8 cellular contexts compared by ENCODE assay signal in the genomic region with DNA sequence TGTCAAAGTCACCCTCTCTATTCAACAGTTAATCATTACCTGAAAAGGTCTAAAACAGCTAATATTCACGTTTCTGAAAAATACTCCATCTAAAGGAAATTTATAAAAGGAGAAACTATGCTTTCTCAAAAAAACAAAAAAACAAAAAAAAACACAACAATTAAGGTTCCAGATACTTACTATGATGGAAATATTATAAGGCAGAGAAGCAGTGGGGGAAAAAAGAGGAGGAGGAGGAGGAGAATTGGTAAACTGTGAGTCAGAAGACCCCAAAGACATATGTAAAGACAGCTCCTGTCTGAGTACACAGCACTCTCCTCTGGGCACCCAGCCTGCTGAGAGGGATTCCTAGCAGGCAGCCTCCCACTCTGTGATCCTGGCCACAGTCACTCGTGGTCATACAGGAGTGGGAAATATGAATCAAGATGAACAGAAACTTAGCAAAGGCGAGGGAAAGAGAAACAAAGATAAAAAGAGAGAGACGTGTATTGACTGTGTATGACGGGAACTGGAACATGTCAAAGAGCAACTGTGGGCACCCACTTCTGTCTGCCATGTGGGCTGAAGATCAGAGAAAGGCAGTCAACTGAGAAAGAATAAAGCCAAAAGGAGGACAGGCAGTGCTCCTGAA. TPM values are rescaled to one million over a fixed set of nuclear protein-coding genes. Genes with fewer than 3 reads are reported as not detected.
DNase-seq lines count a peak whose midpoint lies in the region; ATAC-seq and TF ChIP-seq lines count a peak whose summit lies in the region.

No MANE protein-coding gene starts in this region.

- H3K4me2 ChIP-seq in DND-41 (ENCODE audit: insufficient read depth, low read length) (no peak overlapping the region), GM23248 (ENCODE audit: unreplicated experiment) (no peak overlapping the region)

- H3K4me1 Mint-ChIP-seq in memory B cell (peaks cover 15% of the 10 kb centered on the region), mesothelial cell of epicardium (peaks cover 1% of the 10 kb centered on the region)

- H3K4me3 ChIP-seq in DND-41 (ENCODE audit: low read depth in 1 of 2, low read length in 2 of 2) (no peak overlapping the region), GM23248 (no peak overlapping the region)

- no peaks in the 10 kb centered on the region for H3K4me1 ChIP-seq in DND-41 (ENCODE audit: insufficient read depth, low read length)
- H3K4me1 ChIP-seq in GM23248 (ENCODE audit: insufficient read depth): peaks cover 2% of the 10 kb centered on the region; the same call in 1 of the 2 replicates

- H3K27me3 ChIP-seq in DND-41 (ENCODE audit: insufficient read depth, low read length, poor library complexity) (no peaks in the 10 kb centered on the region), GM23248 (replicated peaks; ENCODE audit: insufficient read depth) (no peaks in the 10 kb centered on the region)

- H3K9me3 Mint-ChIP-seq in memory B cell: no peaks in the 10 kb centered on the region
- peaks cover 5% of the 10 kb centered on the region for H3K9me3 Mint-ChIP-seq in mesothelial cell of epicardium

- H3K27ac ChIP-seq in DND-41 (ENCODE audit: low read length): no peak overlapping the region
- H3K27ac ChIP-seq in GM23248: no peak overlapping the region

- peaks cover 15% of the 10 kb centered on the region; the same call in 1 of the 2 replicates for H4K20me1 ChIP-seq in DND-41 (ENCODE audit: insufficient read depth, low read length)
- H4K20me1 ChIP-seq in GM23248 (ENCODE audit: insufficient read depth): no peaks in the 10 kb centered on the region

- H3K27me3 Mint-ChIP-seq in memory B cell (no peaks in the 10 kb centered on the region), mesothelial cell of epicardium (ENCODE audit: low read depth) (no peaks in the 10 kb centered on the region)

- ATAC-seq in DND-41 (ENCODE audit: insufficient read depth, low read depth) (peak; percentile 37; the same call in 1 of the 3 replicates), memory B cell (ENCODE audit: low read depth) (no peak)

- peaks cover 93% of the 10 kb centered on the region for H3K79me2 ChIP-seq in DND-41 (ENCODE audit: insufficient read depth, low read length)
- peaks cover 97% of the 10 kb centered on the region for H3K79me2 ChIP-seq in GM23248 (ENCODE audit: insufficient read depth)

- WGBS in GM23248 (ENCODE audit: low coverage in 1 of 2, low lambda C conversion rate in 2 of 2, missing lambda C conversion rate in 2 of 2), 2 experiments: 60 to 62% methylated on average over 5 of the region's 5 CpGs

- H3K36me3 Mint-ChIP-seq in memory B cell (peaks cover 8% of the 10 kb centered on the region), mesothelial cell of epicardium (peaks cover 14% of the 10 kb centered on the region)

- in situ Hi-C loops in GM23248 (cut with MboI): no loop called here

- DNase-seq in DND-41: no peak
- DNase-seq in GM23248: peak; percentile 12
- peak; percentile 1 for DNase-seq in activated CD4-positive, alpha-beta T cell treated with anti-CD3 and anti-CD28 coated beads, Interleukin-2, amount 50 U/mL, for 1 hour
- no peak for DNase-seq in memory B cell (ENCODE audit: low spot score in 2 of 2)
- no peak for DNase-seq in NCI-H526 treated with DMSO at 0.1 percent for 48 hours (lab: John Stamatoyannopoulos, UW)
- DNase-seq in SIG-M5 treated with dmso at 0.1 percent for 504 hours (lab: John Stamatoyannopoulos, UW; ENCODE audit: unreplicated experiment): no peak
- DNase-seq in mesothelial cell of epicardium (ENCODE audit: low spot score in 2 of 2, unreplicated experiment in 2 of 2): no peak
- DNase-seq in T1000 (lab: John Stamatoyannopoulos, UW): no peak

- H3K4me3 Mint-ChIP-seq in memory B cell (no peak overlapping the region), mesothelial cell of epicardium (no peak overlapping the region)

- H3K9me3 ChIP-seq in DND-41 (ENCODE audit: insufficient read depth, low read length, severe bottlenecking) (no peaks in the 10 kb centered on the region), GM23248 (ENCODE audit: low read depth) (no peaks in the 10 kb centered on the region)

- H3F3A ChIP-seq in GM23248 (ENCODE audit: insufficient read depth): 0 out of 2 replicates have a peak, but pooled peaks cover under 1% of the 10 kb centered on the region

- no peaks in the 10 kb centered on the region for H3K9me2 ChIP-seq in GM23248 (ENCODE audit: insufficient read depth)

- TF ChIP-seq CTCF in DND-41 (IDR thresholded peaks at IDR 0.05; ENCODE audit: borderline replicate concordance, extremely low read depth, low read length, poor library complexity, severe bottlenecking): no peak
- TF ChIP-seq CTCF in mesothelial cell of epicardium (IDR thresholded peaks at IDR 0.05; ENCODE audit: unreplicated experiment): no peak

- H2AFZ ChIP-seq in DND-41 (ENCODE audit: low read depth, low read length): no peak overlapping the region
- H2AFZ ChIP-seq in GM23248: no peak overlapping the region

- H3K27ac Mint-ChIP-seq in memory B cell (peak overlapping the region; percentile 67), mesothelial cell of epicardium (no peak overlapping the region)

- no peak overlapping the region for H3K9ac ChIP-seq in DND-41 (ENCODE audit: low read depth, low read length)
- no peak overlapping the region for H3K9ac ChIP-seq in GM23248

- H3K36me3 ChIP-seq in DND-41 (ENCODE audit: insufficient read depth, low read length) (peaks cover 17% of the 10 kb centered on the region; the same call in 1 of the 2 replicates), GM23248 (ENCODE audit: low read depth) (no peaks in the 10 kb centered on the region)

RNA-seq across cellular contexts. Expression of a gene that starts 12.5 kb away (rescaled TPM):
- total RNA-seq in GM23248 (2014; rRNA removed; shearing (Covaris generic)): 8.1 and 8.2 TPM in 2 replicates
- 2.9 and 3.4 TPM in 2 replicates for polyA plus RNA-seq in GM23248 (2016; fragmentation: Nextera tagmentation; extraction: Ambion mirVana)
- total RNA-seq in mesothelial cell of epicardium: 21.9 to 23.8 TPM (median 22.2 TPM) in 3 replicates

RNA-seq across cellular contexts. Expression of a gene that starts 40.3 kb away (rescaled TPM):
- 163 and 190 TPM in 2 replicates for total RNA-seq in GM23248 (2014; rRNA removed; shearing (Covaris generic))
- 57.2 and 57.9 TPM in 2 replicates for polyA plus RNA-seq in GM23248 (2016; fragmentation: Nextera tagmentation; extraction: Ambion mirVana)
- 460 to 475 TPM (median 474 TPM) in 3 replicates for total RNA-seq in mesothelial cell of epicardium

Comparison
In these comparisons a context has a peak if more than half of its experiments do, and no peak if none do; other contexts are left out.
1. DNase-seq: peak in GM23248 (single experiment) and activated CD4-positive, alpha-beta T cell treated with anti-CD3 and anti-CD28 coated beads, Interleukin-2, amount 50 U/mL, for 1 hour (single experiment); none in DND-41 (single experiment), memory B cell (0 of 2), NCI-H526 treated with DMSO at 0.1 percent for 48 hours (single experiment), SIG-M5 treated with dmso at 0.1 percent for 504 hours (single experiment), mesothelial cell of epicardium (0 of 2) and T1000 (single experiment).